1 cellular context compared by ENCODE assay signal in genomic region chr4:119501740-119502139, GRCh38.
TF ChIP-seq lines count a peak whose summit lies in the region.

No MANE protein-coding gene starts in this region.

TF ChIP-seq in HepG2, 621 proteins besides CTCF, POLR2A, EP300 and RAD21 (continued from another document):
- TF ChIP-seq ATF3 (CRISPR knock-in tag; IDR thresholded peaks at IDR 0.05), result no peak
- no peak for TF ChIP-seq MXI1 (IDR thresholded peaks at IDR 0.05; ENCODE audit: borderline replicate concordance, low read depth, low read length)
- 0 out of 2 replicates have a peak, but pooled peaks have one; percentile 33 for TF ChIP-seq HNF4A (CRISPR knock-in tag; IDR thresholded peaks at IDR 0.05)
- TF ChIP-seq ZNF18 (CRISPR knock-in tag; IDR thresholded peaks at IDR 0.05; ENCODE audit: insufficient replicate concordance), result no peak
- no peak for TF ChIP-seq TEF (CRISPR knock-in tag; IDR thresholded peaks at IDR 0.05)
- no peak for TF ChIP-seq ZNF263 (CRISPR knock-in tag; IDR thresholded peaks at IDR 0.05)
- no peak for TF ChIP-seq NR1H2 (CRISPR knock-in tag; IDR thresholded peaks at IDR 0.05; ENCODE audit: borderline replicate concordance, low read depth)
- TF ChIP-seq GATAD2A (CRISPR knock-in tag; IDR thresholded peaks at IDR 0.05), result peak; percentile 20; the same call in 1 of the 2 replicates
- TF ChIP-seq NR2F6 (IDR thresholded peaks at IDR 0.05), result no peak
- TF ChIP-seq NR2F6 (CRISPR knock-in tag; IDR thresholded peaks at IDR 0.05), result no peak
- TF ChIP-seq ARNT2 (CRISPR knock-in tag; IDR thresholded peaks at IDR 0.05; ENCODE audit: low read depth), result no peak
- TF ChIP-seq ZNF260 (CRISPR knock-in tag; IDR thresholded peaks at IDR 0.05; ENCODE audit: borderline replicate concordance, low read depth), result no peak
- TF ChIP-seq HMG20A (CRISPR knock-in tag; IDR thresholded peaks at IDR 0.05; ENCODE audit: borderline replicate concordance), result peak; percentile 20; the same call in 1 of the 2 replicates
- no peak for TF ChIP-seq ZNF10 (CRISPR knock-in tag; IDR thresholded peaks at IDR 0.05; ENCODE audit: borderline replicate concordance, low read depth)
- TF ChIP-seq BCL6 (CRISPR knock-in tag; IDR thresholded peaks at IDR 0.05), result peak; percentile 31; the same call in 1 of the 2 replicates
- no peak for TF ChIP-seq ZNF160 (CRISPR knock-in tag; IDR thresholded peaks at IDR 0.05)
- 0 out of 2 replicates have a peak, but pooled peaks have one; percentile 20 for TF ChIP-seq POLR2AphosphoS5 (IDR thresholded peaks at IDR 0.05; ENCODE audit: low read depth, low read length)
- TF ChIP-seq NFAT5 (CRISPR knock-in tag; IDR thresholded peaks at IDR 0.05), result no peak
- no peak for TF ChIP-seq ZNF205 (CRISPR knock-in tag; IDR thresholded peaks at IDR 0.05)
- TF ChIP-seq TRIM22 (IDR thresholded peaks at IDR 0.05), result no peak
- TF ChIP-seq ZBTB25 (CRISPR knock-in tag; IDR thresholded peaks at IDR 0.05), result no peak
- no peak for TF ChIP-seq ZNF292 (CRISPR knock-in tag; IDR thresholded peaks at IDR 0.05; ENCODE audit: borderline replicate concordance, low read depth)
- peak; percentile 42; the same call in 1 of the 2 replicates for TF ChIP-seq NFIC (IDR thresholded peaks at IDR 0.05; ENCODE audit: low read length)
- TF ChIP-seq ZNF234 (CRISPR knock-in tag; conservative IDR thresholded peaks at IDR 0.05), result no peak
- no peak for TF ChIP-seq THRA (CRISPR knock-in tag; IDR thresholded peaks at IDR 0.05; ENCODE audit: borderline replicate concordance)
- peak; percentile 40; the same call in 1 of the 2 replicates for TF ChIP-seq TARDBP (CRISPR knock-in tag; IDR thresholded peaks at IDR 0.05)
- no peak for TF ChIP-seq NFE2 (CRISPR knock-in tag; IDR thresholded peaks at IDR 0.05)
- no peak for TF ChIP-seq RERE (CRISPR knock-in tag; IDR thresholded peaks at IDR 0.05; ENCODE audit: low read depth)
- TF ChIP-seq NR0B2 (CRISPR knock-in tag; IDR thresholded peaks at IDR 0.05), result no peak
- TF ChIP-seq ISL2 (CRISPR knock-in tag; IDR thresholded peaks at IDR 0.05), result no peak; the same call in 1 of the 2 replicates
- TF ChIP-seq RXRA (CRISPR knock-in tag; IDR thresholded peaks at IDR 0.05), result no peak
- TF ChIP-seq BRD4 (CRISPR knock-in tag; IDR thresholded peaks at IDR 0.05), result no peak
